ENCODE assay signal across 10 cellular contexts in the genomic region with DNA sequence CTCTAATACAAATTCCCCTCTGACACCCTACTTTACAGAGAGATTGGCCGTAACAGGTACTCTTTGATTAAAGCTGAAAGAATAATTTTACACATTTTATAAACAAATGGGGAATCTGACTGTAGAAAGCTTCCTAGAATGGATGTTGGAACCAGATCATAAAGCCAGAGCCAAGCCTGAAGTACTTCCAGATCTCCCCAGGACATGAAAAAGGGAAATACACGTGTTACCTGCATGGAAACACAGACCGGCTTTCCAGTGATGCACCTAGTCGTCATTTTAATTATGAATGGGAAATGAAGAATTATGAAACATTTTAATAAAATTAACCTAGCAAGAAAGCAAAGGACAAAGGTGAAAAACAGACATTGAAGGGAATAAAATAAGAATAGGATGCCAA.
"Had no signal": no experiment of that assay in that cellular context is flagged by ENCODE, and none has a peak within 500 bp of the region (broad histone marks: within the 10 kb centered on the region; RNA-seq: fewer than 3 reads in every experiment).

No MANE protein-coding gene starts in this region.

- DNase-seq: H7, HFFc6, KBM-7 had no signal

- H3K27ac ChIP-seq: HL-60 had no signal

- H3K27me3 Mint-ChIP-seq: IgD-negative memory B cell had no signal

- H3K4me3 ChIP-seq: GM23338, HAP-1 had no signal

- FAIRE-seq: H1, HepG2 had no signal

- H3K4me3 Mint-ChIP-seq: GM23338, HFFc6, IgD-negative memory B cell had no signal

- H3K9me3 ChIP-seq: HAP-1 had no signal

- H3K27ac Mint-ChIP-seq: GM23338, HFFc6 had no signal

- ATAC-seq: GM23338, HCT116, HepG2 had no signal
